30 cellular contexts compared by ENCODE assay signal in genomic region chr10:132069849-132070182, GRCh38.
"Had no signal": no experiment of that assay in that cellular context is flagged by ENCODE, and none has a peak within 500 bp of the region (broad histone marks: within the 10 kb centered on the region; RNA-seq: fewer than 3 reads in every experiment).

No MANE protein-coding gene starts in this region.

- DNase-seq: glutamatergic neuron; hypothalamus; immature natural killer cell; kidney; left ventricle myocardium superior; lower lobe of right lung; mammary epithelial cell; mesenchymal stem cell; naive B cell; natural killer cell; nephron progenitor cell; occipital lobe; right cardiac atrium; stimulated activated CD4-positive, alpha-beta T cell treated with anti-CD3 and anti-CD28 coated beads, Interleukin-12 subunit alpha, Interleukin-12 subunit beta, amount 100 ng/mL, for 4 hours; stimulated activated CD4-positive, alpha-beta T cell treated with anti-CD3 and anti-CD28 coated beads, Interleukin-15, amount 100 ng/mL, for 24 hours; stimulated activated CD4-positive, alpha-beta T cell treated with anti-CD3 and anti-CD28 coated beads, Interleukin-2, amount 100 ng/mL, for 24 hours; stimulated activated CD4-positive, alpha-beta T cell treated with anti-CD3 and anti-CD28 coated beads, Interleukin-4, amount 100 ng/mL, for 1 hour; stimulated activated naive CD8-positive, alpha-beta T cell treated with anti-CD3 and anti-CD28 coated beads, Interleukin-15, Interleukin-2, amounts not matched to agents 100 U/mL and 50 U/mL, for 24 hours; stomach; testis; thyroid gland; transverse colon had no signal

- H3K27ac ChIP-seq: heart left ventricle, lower lobe of right lung, neural progenitor cell, neutrophil, parathyroid adenoma, skin epidermis, stomach, testis, thyroid gland, transverse colon, vagina had no signal

- H3K4me3 ChIP-seq: heart left ventricle, lower lobe of right lung, neural progenitor cell, skin epidermis, stomach, testis, thyroid gland, transverse colon, vagina had no signal

- H3K27me3 ChIP-seq: heart left ventricle, stomach, testis, thyroid gland, vagina had no signal

- ATAC-seq: heart left ventricle; left ventricle myocardium superior; lower lobe of right lung; natural killer cell; right cardiac atrium; sciatic nerve; stimulated activated memory B cell treated with anti-CD40 and anti-IgM and Interleukin-4, amounts not matched to agents 10 μg/mL and 1 μg/mL and 100 μg/mL, for 72 hours; stimulated activated naive CD8-positive, alpha-beta T cell treated with anti-CD3 and anti-CD28 coated beads, Interleukin-15, Interleukin-2, amounts not matched to agents 100 U/mL and 50 U/mL, for 24 hours had no signal

- H3K4me1 ChIP-seq: parathyroid adenoma had no signal

- H3K36me3 ChIP-seq: heart left ventricle, lower lobe of right lung, neural progenitor cell, neutrophil, stomach, thyroid gland, transverse colon, vagina had no signal

- H3K9me3 ChIP-seq: lower lobe of right lung, neutrophil, testis, thyroid gland, transverse colon, vagina had no signal
